ENCODE assay signal across 1 cellular context in genomic region chr17:72518810-72519597, GRCh38.
TF ChIP-seq lines count a peak whose summit lies in the region.

No MANE protein-coding gene starts in this region.

TF ChIP-seq in HepG2, 621 proteins besides CTCF, POLR2A, EP300 and RAD21 (continued from another document and continues in another):
- TF ChIP-seq NFRKB (IDR thresholded peaks at IDR 0.05) (no peak), ZSCAN21 (CRISPR knock-in tag; IDR thresholded peaks at IDR 0.05; ENCODE audit: borderline replicate concordance) (peak; percentile 68; the same call in 1 of the 2 replicates), ZNF414 (CRISPR knock-in tag; IDR thresholded peaks at IDR 0.05) (peak; percentile 91), ZNF138 (CRISPR knock-in tag; IDR thresholded peaks at IDR 0.05; ENCODE audit: low read depth) (no peak), FOXO1 (CRISPR knock-in tag; IDR thresholded peaks at IDR 0.05) (peak; percentile 83), SSRP1 (CRISPR knock-in tag; IDR thresholded peaks at IDR 0.05) (no peak; the same call in 1 of the 2 replicates), ZNF274 (CRISPR knock-in tag; IDR thresholded peaks at IDR 0.05) (0 out of 2 replicates have a peak, but pooled peaks have one; percentile 43), CEBPB (IDR thresholded peaks at IDR 0.05; ENCODE audit: borderline replicate concordance, low read depth, low read length) (no peak), ZNF44 (CRISPR knock-in tag; IDR thresholded peaks at IDR 0.05) (no peak), ATF1 (CRISPR knock-in tag; IDR thresholded peaks at IDR 0.05) (peak; percentile 68), MLX (CRISPR knock-in tag; IDR thresholded peaks at IDR 0.05) (peak; percentile 21; the same call in 1 of the 2 replicates), ZNF121 (CRISPR knock-in tag; IDR thresholded peaks at IDR 0.05) (no peak; the same call in 1 of the 2 replicates), ARNT (IDR thresholded peaks at IDR 0.05) (no peak), FOSL1 (CRISPR knock-in tag; IDR thresholded peaks at IDR 0.05; ENCODE audit: borderline replicate concordance) (no peak; the same call in 1 of the 2 replicates), PBX3 (CRISPR knock-in tag; IDR thresholded peaks at IDR 0.05; ENCODE audit: borderline replicate concordance) (no peak), SETDB1 (CRISPR knock-in tag; IDR thresholded peaks at IDR 0.05; ENCODE audit: borderline replicate concordance) (no peak), SNRNP70 (IDR thresholded peaks at IDR 0.05; ENCODE audit: low read depth, low read length) (no peak), PHF5A (CRISPR knock-in tag; IDR thresholded peaks at IDR 0.05; ENCODE audit: low read depth, unreplicated experiment) (no peak), HNRNPL (IDR thresholded peaks at IDR 0.05; ENCODE audit: low read depth, low read length) (peak; percentile 66; the same call in 1 of the 2 replicates), KLF16 (CRISPR knock-in tag; IDR thresholded peaks at IDR 0.05) (peak in 1 of 2 experiments; percentile 82; a peak in 1 of 4 replicates), YY1 (IDR thresholded peaks at IDR 0.05; ENCODE audit: insufficient read depth, insufficient replicate concordance, low read depth, low read length) (peak; percentile 85), ZNF142 (CRISPR knock-in tag; IDR thresholded peaks at IDR 0.05) (peak; percentile 39), THYN1 (CRISPR knock-in tag; IDR thresholded peaks at IDR 0.05; ENCODE audit: borderline replicate concordance, low read depth) (no peak), PLRG1 (conservative IDR thresholded peaks at IDR 0.05) (no peak), ZBTB38 (CRISPR knock-in tag; IDR thresholded peaks at IDR 0.05) (peak; percentile 76), IRF9 (CRISPR knock-in tag; IDR thresholded peaks at IDR 0.05; ENCODE audit: borderline replicate concordance) (peak; percentile 67), RFXANK (CRISPR knock-in tag; IDR thresholded peaks at IDR 0.05) (no peak), TEAD2 (CRISPR knock-in tag; IDR thresholded peaks at IDR 0.05) (no peak), IRF2 (CRISPR knock-in tag; IDR thresholded peaks at IDR 0.05) (peak; percentile 78; the same call in 1 of the 2 replicates), ZNF670 (CRISPR knock-in tag; IDR thresholded peaks at IDR 0.05; ENCODE audit: borderline replicate concordance) (0 out of 2 replicates have a peak, but pooled peaks have one; percentile 84), ERF (CRISPR knock-in tag; IDR thresholded peaks at IDR 0.05) (peak; percentile 88), CCDC6 (CRISPR knock-in tag; IDR thresholded peaks at IDR 0.05) (peak; percentile 78), HBP1 (CRISPR knock-in tag; IDR thresholded peaks at IDR 0.05; ENCODE audit: low read depth) (peak; percentile 66), KDM5B (CRISPR knock-in tag; IDR thresholded peaks at IDR 0.05; ENCODE audit: borderline replicate concordance) (no peak; the same call in 1 of the 2 replicates), BRF2 (CRISPR knock-in tag; IDR thresholded peaks at IDR 0.05) (no peak), ZMYM3 (CRISPR knock-in tag; IDR thresholded peaks at IDR 0.05) (peak; percentile 71), MEF2D (CRISPR knock-in tag; IDR thresholded peaks at IDR 0.05) (peak; percentile 93), PHF21A (CRISPR knock-in tag; IDR thresholded peaks at IDR 0.05) (peak; percentile 94), ZNF713 (CRISPR knock-in tag; IDR thresholded peaks at IDR 0.05) (no peak), CC2D1A (CRISPR knock-in tag; IDR thresholded peaks at IDR 0.05) (0 out of 2 replicates have a peak, but pooled peaks have one; percentile 49), MED13 (CRISPR knock-in tag; IDR thresholded peaks at IDR 0.05) (peak; percentile 14), ZNF547 (CRISPR knock-in tag; IDR thresholded peaks at IDR 0.05) (peak; percentile 29; the same call in 1 of the 2 replicates), KLF12 (CRISPR knock-in tag; IDR thresholded peaks at IDR 0.05; ENCODE audit: borderline replicate concordance) (no peak), ZNF205 (CRISPR knock-in tag; IDR thresholded peaks at IDR 0.05) (0 out of 2 replicates have a peak, but pooled peaks have one; percentile 34)
- TF ChIP-seq, protein P1, sequence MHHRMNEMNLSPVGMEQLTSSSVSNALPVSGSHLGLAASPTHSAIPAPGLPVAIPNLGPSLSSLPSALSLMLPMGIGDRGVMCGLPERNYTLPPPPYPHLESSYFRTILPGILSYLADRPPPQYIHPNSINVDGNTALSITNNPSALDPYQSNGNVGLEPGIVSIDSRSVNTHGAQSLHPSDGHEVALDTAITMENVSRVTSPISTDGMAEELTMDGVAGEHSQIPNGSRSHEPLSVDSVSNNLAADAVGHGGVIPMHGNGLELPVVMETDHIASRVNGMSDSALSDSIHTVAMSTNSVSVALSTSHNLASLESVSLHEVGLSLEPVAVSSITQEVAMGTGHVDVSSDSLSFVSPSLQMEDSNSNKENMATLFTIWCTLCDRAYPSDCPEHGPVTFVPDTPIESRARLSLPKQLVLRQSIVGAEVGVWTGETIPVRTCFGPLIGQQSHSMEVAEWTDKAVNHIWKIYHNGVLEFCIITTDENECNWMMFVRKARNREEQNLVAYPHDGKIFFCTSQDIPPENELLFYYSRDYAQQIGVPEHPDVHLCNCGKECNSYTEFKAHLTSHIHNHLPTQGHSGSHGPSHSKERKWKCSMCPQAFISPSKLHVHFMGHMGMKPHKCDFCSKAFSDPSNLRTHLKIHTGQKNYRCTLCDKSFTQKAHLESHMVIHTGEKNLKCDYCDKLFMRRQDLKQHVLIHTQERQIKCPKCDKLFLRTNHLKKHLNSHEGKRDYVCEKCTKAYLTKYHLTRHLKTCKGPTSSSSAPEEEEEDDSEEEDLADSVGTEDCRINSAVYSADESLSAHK (CRISPR knock-in tag; IDR thresholded peaks at IDR 0.05; ENCODE audit: borderline replicate concordance) = no peak
- TF ChIP-seq, protein P2, sequence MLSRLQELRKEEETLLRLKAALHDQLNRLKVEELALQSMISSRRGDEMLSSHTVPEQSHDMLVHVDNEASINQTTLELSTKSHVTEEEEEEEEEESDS (CRISPR knock-in tag; IDR thresholded peaks at IDR 0.05; ENCODE audit: borderline replicate concordance) = no peak
- TF ChIP-seq, protein P3, sequence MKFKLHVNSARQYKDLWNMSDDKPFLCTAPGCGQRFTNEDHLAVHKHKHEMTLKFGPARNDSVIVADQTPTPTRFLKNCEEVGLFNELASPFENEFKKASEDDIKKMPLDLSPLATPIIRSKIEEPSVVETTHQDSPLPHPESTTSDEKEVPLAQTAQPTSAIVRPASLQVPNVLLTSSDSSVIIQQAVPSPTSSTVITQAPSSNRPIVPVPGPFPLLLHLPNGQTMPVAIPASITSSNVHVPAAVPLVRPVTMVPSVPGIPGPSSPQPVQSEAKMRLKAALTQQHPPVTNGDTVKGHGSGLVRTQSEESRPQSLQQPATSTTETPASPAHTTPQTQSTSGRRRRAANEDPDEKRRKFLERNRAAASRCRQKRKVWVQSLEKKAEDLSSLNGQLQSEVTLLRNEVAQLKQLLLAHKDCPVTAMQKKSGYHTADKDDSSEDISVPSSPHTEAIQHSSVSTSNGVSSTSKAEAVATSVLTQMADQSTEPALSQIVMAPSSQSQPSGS (CRISPR knock-in tag; IDR thresholded peaks at IDR 0.05) = peak; percentile 59; the same call in 1 of the 2 replicates
